19 cellular contexts compared by ENCODE assay signal in genomic region chr11:27396259-27396839, GRCh38. TPM values are rescaled to one million over a fixed set of nuclear protein-coding genes. Genes with fewer than 3 reads are reported as not detected.
A peak's percentile ranks its signal among the peaks of the same experiment; 100 is the strongest.
DNase-seq lines count a peak whose midpoint lies in the region; ATAC-seq, FAIRE-seq and TF ChIP-seq lines count a peak whose summit lies in the region.
"Had no signal": no experiment of that assay in that cellular context is flagged by ENCODE, and none has a peak within 500 bp of the region (broad histone marks: within the 10 kb centered on the region; RNA-seq: fewer than 3 reads in every experiment).

No MANE protein-coding gene starts in this region.

- H3K27me3 Mint-ChIP-seq in WTC11 (ENCODE audit: low read depth) = peaks cover 4% of the 10 kb centered on the region; the same call in 1 of the 2 replicates
- H3K27me3 Mint-ChIP-seq: naive B cell had no signal

- no peaks in the 10 kb centered on the region for H3K36me3 Mint-ChIP-seq in WTC11
- H3K36me3 Mint-ChIP-seq: naive B cell had no signal

- no peak for TF ChIP-seq POLR2A in HCT116 (IDR thresholded peaks at IDR 0.05; ENCODE audit: borderline replicate concordance, extremely low read depth, insufficient read depth, insufficient read length)
- TF ChIP-seq POLR2A in HepG2 (IDR thresholded peaks at IDR 0.05; ENCODE audit: insufficient read depth in 1 of 2, low read depth in 2 of 2, low read length in 2 of 2) = no peak

- ATAC-seq in HCT116 (no peak), WTC11 (no peak; the same call in 1 of the 2 replicates), HepG2 (peak; percentile 81), GM19328 (IDR thresholded peaks at IDR 0.05; ENCODE audit: unreplicated experiment) (no peak)

- peaks cover 54% of the 10 kb centered on the region for H3K4me1 Mint-ChIP-seq in WTC11
- H3K4me1 Mint-ChIP-seq: naive B cell had no signal

- TF ChIP-seq RAD21 in HCT116 (IDR thresholded peaks at IDR 0.05; ENCODE audit: low read depth) (no peak), HepG2 (CRISPR knock-in tag; IDR thresholded peaks at IDR 0.05) (no peak)

- H3K36me3 ChIP-seq in HCT116 (ENCODE audit: control insufficient read depth in 1 of 2, insufficient read depth in 2 of 2, low read length in 2 of 2) (no peaks in the 10 kb centered on the region), HepG2 (replicated peaks in 1 of 2; ENCODE audit: control insufficient read depth in 1 of 2, insufficient read depth in 2 of 2, low read length in 2 of 2) (peaks cover 3 to 6% of the 10 kb centered on the region in 2 experiments), small intestine (ENCODE audit: control insufficient read depth in 2 of 2, insufficient read depth in 2 of 2, low read length in 2 of 2) (no peaks in the 10 kb centered on the region)
- H3K36me3 ChIP-seq: adrenal gland had no signal

- BruUV-seq in HCT116 (replicated peaks; lab: Mats Ljungman, UMichigan) (no TSS peak), HepG2 (replicated peaks; lab: Mats Ljungman, UMichigan) (no TSS peak)

- no peaks in the 10 kb centered on the region for H3K27me3 ChIP-seq in HCT116 (ENCODE audit: insufficient read depth, low read length)
- no peaks in the 10 kb centered on the region for H3K27me3 ChIP-seq in HepG2 (ENCODE audit: control insufficient read depth in 1 of 2, insufficient read depth in 2 of 2, low read length in 2 of 2)
- H3K27me3 ChIP-seq in small intestine (ENCODE audit: control insufficient read depth in 2 of 2, insufficient read depth in 2 of 2, low read length in 2 of 2) = no peaks in the 10 kb centered on the region
- H3K27me3 ChIP-seq: adrenal gland, foreskin keratinocyte had no signal

- 0% methylated on average over 3 of the region's 3 CpGs for WGBS in HepG2 (ENCODE audit: low lambda C conversion rate)
- WGBS in small intestine, 3 donors = 21 to 55% (median 28%) methylated on average over 3 of the region's 3 CpGs

- H3K9me3 ChIP-seq in HCT116 (ENCODE audit: control insufficient read depth in 1 of 2, insufficient read depth in 1 of 2, low read depth in 1 of 2, low read length in 2 of 2) (no peaks in the 10 kb centered on the region), HepG2 (ENCODE audit: low read length) (no peaks in the 10 kb centered on the region), small intestine (ENCODE audit: control insufficient read depth, low read depth) (no peaks in the 10 kb centered on the region)
- H3K9me3 ChIP-seq: adrenal gland, SK-N-SH had no signal

- RAD21 ChIA-PET in HCT116 (lab: Charles Lee; ENCODE audit: low non-redundant PET in 1 of 2, low total read pairs in 2 of 2, uncharacterized antibody in 2 of 2, unreplicated experiment in 2 of 2) = no interaction called here

- H3K4me3 ChIP-seq in HCT116 (replicated peaks in 1 of 2; ENCODE audit: low read depth in 1 of 2, low read length in 2 of 2) = no peak overlapping the region
- peak overlapping the region; percentile 42 to 61 (median 58); a peak in 5 of 6 replicates for H3K4me3 ChIP-seq in HepG2 (replicated peaks in 1 of 3; ENCODE audit: insufficient read depth in 1 of 3, low read depth in 2 of 3, low read length in 3 of 3)
- H3K4me3 ChIP-seq in small intestine (ENCODE audit: low read depth in 1 of 2, low read length in 2 of 2) = no peak overlapping the region
- H3K4me3 ChIP-seq: adrenal gland had no signal

- FAIRE-seq in HepG2 (lab: Jason Lieb, UNC) (peak; percentile 48), small intestine (lab: Jason Lieb, UNC) (no peak)

- peak overlapping the region; percentile 3; the same call in 1 of the 2 replicates for H3K4me3 Mint-ChIP-seq in WTC11
- H3K4me3 Mint-ChIP-seq: naive B cell had no signal

- no peak for DNase-seq in HCT116 (ENCODE audit: low read depth, low spot score)
- DNase-seq in WTC11 (ENCODE audit: low spot score) = no peak
- peak; percentile 69 for DNase-seq in HepG2 (ENCODE audit: low spot score)
- no peak for DNase-seq in small intestine
- no peak for DNase-seq in amygdala (lab: John Stamatoyannopoulos, UW)
- no peak for DNase-seq in stimulated activated CD4-positive, alpha-beta T cell treated with anti-CD3 and anti-CD28 coated beads, Interleukin-1b, Interleukin-23, amount 100 ng/mL, for 48 hours
- DNase-seq in occipital lobe (lab: John Stamatoyannopoulos, UW) = no peak
- DNase-seq: activated effector memory CD4-positive, alpha-beta T cell treated with anti-CD3 and anti-CD28 coated beads, Interleukin-2, amount 50 U/mL, for 16 hours; adrenal gland; AML-193; cerebellar nuclear complex; naive B cell; NCI-H1092; NCI-H524 treated with DMSO at 0.1 percent for 48 hours; retina; SK-N-SH; T1000 had no signal

- POLR2A ChIA-PET in HCT116 (lab: Charles Lee) = no interaction called here
- POLR2A ChIA-PET in WTC11 (lab: Charles Lee) = interaction anchor here (1.4 kb wide), 1 partner anchor 10 kb away, joined by 4 read pairs; no protein-coding TSS in a partner anchor
- POLR2A ChIA-PET in HepG2 (lab: Yijun Ruan, JAX) = interaction anchor here (0.7 to 4.2 kb wide), 20 partner anchors 10 to 194 kb away, joined by 3 to 65 read pairs (median 4); partner anchors contain the start of genes CCDC34 and LGR4

- H3K4me1 ChIP-seq in HCT116 (ENCODE audit: control insufficient read depth in 1 of 2, insufficient read depth in 2 of 2, low read length in 2 of 2) (peaks cover 31 to 32% of the 10 kb centered on the region in 2 experiments), HepG2 (ENCODE audit: insufficient read depth, low read length) (peaks cover 92% of the 10 kb centered on the region), small intestine (ENCODE audit: control insufficient read depth in 2 of 2, insufficient read depth in 1 of 2, low read depth in 1 of 2, low read length in 1 of 2) (peaks cover 9 to 11% of the 10 kb centered on the region in 2 donors)

- CTCF ChIA-PET in HCT116 (lab: Charles Lee) (no interaction called here), WTC11 (lab: Charles Lee) (interaction anchor here (0.7 to 1.1 kb wide), 2 partner anchors 100 to 101 kb away, joined by 3 read pairs; no protein-coding TSS in a partner anchor), HepG2 (lab: Yijun Ruan, JAX; ENCODE audit: low intra/inter-chr PET ratio, low total read pairs) (no interaction called here)

- no peak overlapping the region for H2AFZ ChIP-seq in HCT116 (ENCODE audit: low read depth, low read length, poor library complexity, severe bottlenecking)
- no peak overlapping the region for H2AFZ ChIP-seq in HepG2 (ENCODE audit: low read length)

- H3K9ac ChIP-seq in HCT116 (ENCODE audit: low read length) (no peak overlapping the region), HepG2 (ENCODE audit: insufficient read depth, low read depth, low read length) (peak overlapping the region; percentile 73)
- H3K9ac ChIP-seq: SK-N-SH had no signal

- no peaks in the 10 kb centered on the region for H3K9me3 Mint-ChIP-seq in WTC11
- H3K9me3 Mint-ChIP-seq: naive B cell had no signal

- H3K9me2 ChIP-seq in HCT116 (ENCODE audit: insufficient read depth) = no peaks in the 10 kb centered on the region
- H3K9me2 ChIP-seq: SK-N-SH had no signal

- H3K27ac Mint-ChIP-seq in WTC11 = no peak overlapping the region
- H3K27ac Mint-ChIP-seq: naive B cell had no signal

- no peak for TF ChIP-seq CTCF in HCT116 (IDR thresholded peaks at IDR 0.05 in 2 of 3, conservative IDR thresholded peaks at IDR 0.05 in 1 of 3; ENCODE audit: borderline replicate concordance in 1 of 3, insufficient read depth in 1 of 3, low read depth in 2 of 3, low read length in 2 of 3)
- TF ChIP-seq CTCF in WTC11 (IDR thresholded peaks at IDR 0.05) = no peak
- TF ChIP-seq CTCF in HepG2 (CRISPR knock-in tag; IDR thresholded peaks at IDR 0.05) = no peak

- H4K20me1 ChIP-seq in HCT116 (ENCODE audit: insufficient read depth) = no peaks in the 10 kb centered on the region
- H4K20me1 ChIP-seq in HepG2 (ENCODE audit: insufficient read depth, low read length) = no peaks in the 10 kb centered on the region

- H3K4me2 ChIP-seq in HCT116 (ENCODE audit: low read length) = peak overlapping the region; percentile 22; the same call in 1 of the 2 replicates
- H3K4me2 ChIP-seq in HepG2 (ENCODE audit: low read depth, low read length) = peak overlapping the region; percentile 95
- H3K4me2 ChIP-seq: SK-N-SH had no signal

- no peaks in the 10 kb centered on the region for H3K79me2 ChIP-seq in HCT116 (ENCODE audit: insufficient read depth, low read length)
- H3K79me2 ChIP-seq in HepG2 (ENCODE audit: insufficient read depth, low read length) = peaks cover 66% of the 10 kb centered on the region

- in situ Hi-C loops in HepG2 (cut with HindIII; ENCODE audit: extremely low pct_ligation_motif_present, low pct_unique_long_range_greater_than_20kb) = loop anchor here (5.0 kb wide), 1 partner anchor 71 kb away; no protein-coding TSS in a partner anchor

- peak overlapping the region; percentile 33; the same call in 1 of the 2 replicates for H3K27ac ChIP-seq in HCT116 (ENCODE audit: low read depth, low read length)
- peak overlapping the region; percentile 93 for H3K27ac ChIP-seq in HepG2 (ENCODE audit: extremely low read length, insufficient read depth, low read length)
- H3K27ac ChIP-seq in small intestine (ENCODE audit: low read depth in 1 of 2, low read length in 1 of 2) = peak overlapping the region; percentile 37 to 67

- no peak for TF ChIP-seq EP300 in HepG2 (IDR thresholded peaks at IDR 0.05; ENCODE audit: low read depth in 2 of 2, low read length in 2 of 2)
- no peak for TF ChIP-seq EP300 in HepG2 (CRISPR knock-in tag; IDR thresholded peaks at IDR 0.05; ENCODE audit: borderline replicate concordance)

- intact Hi-C loops in HCT116 (cut with micrococcal nuclease) (no loop called here), HepG2 (cut with micrococcal nuclease; ENCODE audit: unreplicated experiment) (loop anchor here (5.0 kb wide), 1 partner anchor 194 kb away; no protein-coding TSS in a partner anchor)

RNA-seq across cellular contexts. Expression of gene CCDC34, which starts 33.3 kb away (rescaled TPM):
- total RNA-seq in HCT116 (2021; ENCODE audit: unreplicated experiment) = 18.7 TPM
- 5.2 and 6.6 TPM in 2 replicates for polyA plus RNA-seq in HCT116 (2012)
- 18.9 to 23.7 TPM (median 22.8 TPM) in 3 replicates for total RNA-seq in WTC11 (2021)
- total RNA-seq in HepG2 (2016; rRNA removed; fragmentation: Illumina TruSeq; extraction: Trizol) = 34.3 and 37.9 TPM in 2 replicates
- total RNA-seq in HepG2 (2016; cell fraction: cytosol; rRNA removed; fragmentation: Illumina TruSeq; extraction: Trizol; ENCODE audit: low read depth) = 10.7 and 11.6 TPM in 2 replicates
- total RNA-seq in HepG2 (2016; cell fraction: insoluble cytoplasmic fraction; rRNA removed; fragmentation: Illumina TruSeq; extraction: Trizol) = 35.1 and 40.9 TPM in 2 replicates
- 18.2 and 19.0 TPM in 2 replicates for total RNA-seq in HepG2 (2016; cell fraction: membrane; rRNA removed; fragmentation: Illumina TruSeq; extraction: Trizol)
- total RNA-seq in HepG2 (2016; cell fraction: nucleus; rRNA removed; fragmentation: Illumina TruSeq; extraction: Trizol) = 16.1 and 19.6 TPM in 2 replicates
- 3.2 and 7.6 TPM in 2 replicates for polyA plus RNA-seq in HepG2 (2011; rRNA removed)
- polyA plus RNA-seq in HepG2 (2011; cell fraction: cytosol; rRNA removed) = 3.7 and 5.9 TPM in 2 replicates
- 2.3 and 2.6 TPM in 2 replicates for polyA plus RNA-seq in HepG2 (2011; cell fraction: nucleus; rRNA removed)
- polyA plus RNA-seq in HepG2 (2012) = 7.7 and 20.2 TPM in 2 replicates
- polyA plus RNA-seq in HepG2 (2016; cell fraction: cytosol; fragmentation: Illumina TruSeq; extraction: Trizol; ENCODE audit: low read depth) = 7.5 and 10.1 TPM in 2 replicates
- 54.7 and 54.9 TPM in 2 replicates for polyA plus RNA-seq in HepG2 (2016; cell fraction: insoluble cytoplasmic fraction; fragmentation: Illumina TruSeq; extraction: Trizol; ENCODE audit: low read depth)
- polyA plus RNA-seq in HepG2 (2016; cell fraction: membrane; fragmentation: Illumina TruSeq; extraction: Trizol; ENCODE audit: low read depth) = 14.2 and 15.6 TPM in 2 replicates
- 22.5 and 25.2 TPM in 2 replicates for polyA plus RNA-seq in HepG2 (2016; cell fraction: nucleus; fragmentation: Illumina TruSeq; extraction: Trizol; ENCODE audit: insufficient read depth, low read depth)
- 6.1 and 10.4 TPM in 2 replicates for polyA minus RNA-seq in HepG2 (2011; rRNA and poly(A)+ RNA removed; ENCODE audit: low replicate concordance)
- polyA minus RNA-seq in HepG2 (2011; cell fraction: cytosol; rRNA and poly(A)+ RNA removed) = 3.0 and 3.5 TPM in 2 replicates
- 15.7 and 17.0 TPM in 2 replicates for polyA minus RNA-seq in HepG2 (2011; cell fraction: nucleus; rRNA and poly(A)+ RNA removed)
- polyA plus RNA-seq in small intestine = 10 to 100 TPM in 1 of 3 donors, 1 to 10 TPM in 2; 6.2 to 17.6 (median 6.3) TPM
- 5.9 TPM for total RNA-seq in occipital lobe

Comparison
In these comparisons a context has a peak if more than half of its experiments do, and no peak if none do; other contexts are left out.
1. H3K27ac ChIP-seq: peak in every context shown above with its lines; median percentile 93 in HepG2; 52 in small intestine; 33 in HCT116.
2. H3K4me3 ChIP-seq: peak in HepG2 (3 of 3); none in HCT116 (0 of 2) and small intestine (0 of 2).